Comparison of ENCODE assay signal across 1 cellular context in the genomic region with DNA sequence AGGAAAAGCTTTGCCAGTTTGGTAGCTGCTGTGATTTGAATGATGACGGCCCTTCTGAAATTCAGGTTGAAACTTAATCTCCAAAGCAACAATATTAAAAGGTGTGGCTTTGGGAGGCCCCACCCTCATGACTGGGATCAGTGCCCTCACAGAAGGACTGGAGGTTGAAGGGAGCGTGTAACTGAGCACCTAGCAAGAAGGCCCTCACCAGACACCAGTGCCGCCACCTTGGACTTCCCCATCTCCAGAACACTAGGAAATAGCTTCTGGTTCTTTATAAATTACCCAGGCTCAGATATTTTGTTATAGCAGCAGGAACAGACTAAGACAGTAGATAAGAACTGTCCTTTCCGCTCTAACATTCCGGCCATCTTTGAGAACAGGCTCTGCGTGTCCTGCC.
TF ChIP-seq lines count a peak whose summit lies in the region.

No MANE protein-coding gene starts in this region.

TF ChIP-seq in GM23338, 12 proteins besides CTCF, POLR2A, EP300 and RAD21 (continued from another document):
- TF ChIP-seq, protein P1, sequence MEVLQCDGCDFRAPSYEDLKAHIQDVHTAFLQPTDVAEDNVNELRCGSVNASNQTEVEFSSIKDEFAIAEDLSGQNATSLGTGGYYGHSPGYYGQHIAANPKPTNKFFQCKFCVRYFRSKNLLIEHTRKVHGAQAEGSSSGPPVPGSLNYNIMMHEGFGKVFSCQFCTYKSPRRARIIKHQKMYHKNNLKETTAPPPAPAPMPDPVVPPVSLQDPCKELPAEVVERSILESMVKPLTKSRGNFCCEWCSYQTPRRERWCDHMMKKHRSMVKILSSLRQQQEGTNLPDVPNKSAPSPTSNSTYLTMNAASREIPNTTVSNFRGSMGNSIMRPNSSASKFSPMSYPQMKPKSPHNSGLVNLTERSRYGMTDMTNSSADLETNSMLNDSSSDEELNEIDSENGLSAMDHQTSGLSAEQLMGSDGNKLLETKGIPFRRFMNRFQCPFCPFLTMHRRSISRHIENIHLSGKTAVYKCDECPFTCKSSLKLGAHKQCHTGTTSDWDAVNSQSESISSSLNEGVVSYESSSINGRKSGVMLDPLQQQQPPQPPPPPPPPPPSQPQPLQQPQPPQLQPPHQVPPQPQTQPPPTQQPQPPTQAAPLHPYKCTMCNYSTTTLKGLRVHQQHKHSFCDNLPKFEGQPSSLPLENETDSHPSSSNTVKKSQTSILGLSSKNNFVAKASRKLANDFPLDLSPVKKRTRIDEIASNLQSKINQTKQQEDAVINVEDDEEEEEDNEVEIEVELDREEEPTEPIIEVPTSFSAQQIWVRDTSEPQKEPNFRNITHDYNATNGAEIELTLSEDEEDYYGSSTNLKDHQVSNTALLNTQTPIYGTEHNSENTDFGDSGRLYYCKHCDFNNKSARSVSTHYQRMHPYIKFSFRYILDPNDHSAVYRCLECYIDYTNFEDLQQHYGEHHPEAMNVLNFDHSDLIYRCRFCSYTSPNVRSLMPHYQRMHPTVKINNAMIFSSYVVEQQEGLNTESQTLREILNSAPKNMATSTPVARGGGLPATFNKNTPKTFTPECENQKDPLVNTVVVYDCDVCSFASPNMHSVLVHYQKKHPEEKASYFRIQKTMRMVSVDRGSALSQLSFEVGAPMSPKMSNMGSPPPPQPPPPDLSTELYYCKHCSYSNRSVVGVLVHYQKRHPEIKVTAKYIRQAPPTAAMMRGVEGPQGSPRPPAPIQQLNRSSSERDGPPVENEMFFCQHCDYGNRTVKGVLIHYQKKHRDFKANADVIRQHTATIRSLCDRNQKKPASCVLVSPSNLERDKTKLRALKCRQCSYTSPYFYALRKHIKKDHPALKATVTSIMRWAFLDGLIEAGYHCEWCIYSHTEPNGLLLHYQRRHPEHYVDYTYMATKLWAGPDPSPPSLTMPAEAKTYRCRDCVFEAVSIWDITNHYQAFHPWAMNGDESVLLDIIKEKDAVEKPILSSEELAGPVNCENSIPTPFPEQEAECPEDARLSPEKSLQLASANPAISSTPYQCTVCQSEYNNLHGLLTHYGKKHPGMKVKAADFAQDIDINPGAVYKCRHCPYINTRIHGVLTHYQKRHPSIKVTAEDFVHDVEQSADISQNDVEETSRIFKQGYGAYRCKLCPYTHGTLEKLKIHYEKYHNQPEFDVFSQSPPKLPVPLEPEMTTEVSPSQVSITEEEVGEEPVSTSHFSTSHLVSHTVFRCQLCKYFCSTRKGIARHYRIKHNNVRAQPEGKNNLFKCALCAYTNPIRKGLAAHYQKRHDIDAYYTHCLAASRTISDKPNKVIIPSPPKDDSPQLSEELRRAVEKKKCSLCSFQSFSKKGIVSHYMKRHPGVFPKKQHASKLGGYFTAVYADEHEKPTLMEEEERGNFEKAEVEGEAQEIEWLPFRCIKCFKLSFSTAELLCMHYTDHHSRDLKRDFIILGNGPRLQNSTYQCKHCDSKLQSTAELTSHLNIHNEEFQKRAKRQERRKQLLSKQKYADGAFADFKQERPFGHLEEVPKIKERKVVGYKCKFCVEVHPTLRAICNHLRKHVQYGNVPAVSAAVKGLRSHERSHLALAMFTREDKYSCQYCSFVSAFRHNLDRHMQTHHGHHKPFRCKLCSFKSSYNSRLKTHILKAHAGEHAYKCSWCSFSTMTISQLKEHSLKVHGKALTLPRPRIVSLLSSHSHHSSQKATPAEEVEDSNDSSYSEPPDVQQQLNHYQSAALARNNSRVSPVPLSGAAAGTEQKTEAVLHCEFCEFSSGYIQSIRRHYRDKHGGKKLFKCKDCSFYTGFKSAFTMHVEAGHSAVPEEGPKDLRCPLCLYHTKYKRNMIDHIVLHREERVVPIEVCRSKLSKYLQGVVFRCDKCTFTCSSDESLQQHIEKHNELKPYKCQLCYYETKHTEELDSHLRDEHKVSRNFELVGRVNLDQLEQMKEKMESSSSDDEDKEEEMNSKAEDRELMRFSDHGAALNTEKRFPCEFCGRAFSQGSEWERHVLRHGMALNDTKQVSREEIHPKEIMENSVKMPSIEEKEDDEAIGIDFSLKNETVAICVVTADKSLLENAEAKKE (CRISPR knock-in tag; IDR thresholded peaks at IDR 0.05), result no peak
- TF ChIP-seq STAT1 (IDR thresholded peaks at IDR 0.05; ENCODE audit: unreplicated experiment) (no peak), ZNF114 (CRISPR knock-in tag; IDR thresholded peaks at IDR 0.05) (no peak), NANOG (IDR thresholded peaks at IDR 0.05; ENCODE audit: borderline replicate concordance) (no peak), EZH2phosphoT487 (IDR thresholded peaks at IDR 0.05; ENCODE audit: unreplicated experiment) (no peak)
- TF ChIP-seq, protein P2, sequence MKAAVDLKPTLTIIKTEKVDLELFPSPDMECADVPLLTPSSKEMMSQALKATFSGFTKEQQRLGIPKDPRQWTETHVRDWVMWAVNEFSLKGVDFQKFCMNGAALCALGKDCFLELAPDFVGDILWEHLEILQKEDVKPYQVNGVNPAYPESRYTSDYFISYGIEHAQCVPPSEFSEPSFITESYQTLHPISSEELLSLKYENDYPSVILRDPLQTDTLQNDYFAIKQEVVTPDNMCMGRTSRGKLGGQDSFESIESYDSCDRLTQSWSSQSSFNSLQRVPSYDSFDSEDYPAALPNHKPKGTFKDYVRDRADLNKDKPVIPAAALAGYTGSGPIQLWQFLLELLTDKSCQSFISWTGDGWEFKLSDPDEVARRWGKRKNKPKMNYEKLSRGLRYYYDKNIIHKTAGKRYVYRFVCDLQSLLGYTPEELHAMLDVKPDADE (IDR thresholded peaks at IDR 0.05), result no peak
